ENCODE assay signal across 20 cellular contexts in genomic region chr10:12807982-12808613, GRCh38.
"Had no signal": no experiment of that assay in that cellular context is flagged by ENCODE, and none has a peak within 500 bp of the region (broad histone marks: within the 10 kb centered on the region; RNA-seq: fewer than 3 reads in every experiment).

No MANE protein-coding gene starts in this region.

- H3K27ac ChIP-seq: adrenal gland, foreskin keratinocyte, left lung, testis had no signal

- H3K4me3 ChIP-seq: adrenal gland, left lung, testis had no signal

- H3K9me3 Mint-ChIP-seq: activated naive CD4-positive, alpha-beta T cell treated with anti-CD3 and anti-CD28 coated beads, Interleukin-2, amount 50 U/mL, for 24 hours; effector memory CD8-positive, alpha-beta T cell had no signal

- H3K27me3 Mint-ChIP-seq: activated CD4-positive, alpha-beta T cell treated with anti-CD3 and anti-CD28 coated beads, Interleukin-2, amount 10 ng/mL, durations not matched to agents 7 days and 5 days; activated naive CD4-positive, alpha-beta T cell treated with anti-CD3 and anti-CD28 coated beads, Interleukin-2, amount 50 U/mL, for 24 hours; effector memory CD8-positive, alpha-beta T cell; naive thymus-derived CD8-positive, alpha-beta T cell had no signal

- H3K4me1 Mint-ChIP-seq: activated CD4-positive, alpha-beta T cell treated with anti-CD3 and anti-CD28 coated beads, Interleukin-2, amount 10 ng/mL, durations not matched to agents 7 days and 5 days; activated naive CD4-positive, alpha-beta T cell treated with anti-CD3 and anti-CD28 coated beads, Interleukin-2, amount 50 U/mL, for 24 hours; naive thymus-derived CD8-positive, alpha-beta T cell had no signal

- H3K27ac Mint-ChIP-seq: activated CD4-positive, alpha-beta T cell treated with anti-CD3 and anti-CD28 coated beads, Interleukin-2, amount 10 ng/mL, durations not matched to agents 7 days and 5 days; activated CD8-positive, alpha-beta T cell treated with anti-CD3 and anti-CD28 coated beads, Interleukin-2, amount 10 ng/mL, durations not matched to agents 7 days and 5 days; activated naive CD4-positive, alpha-beta T cell treated with anti-CD3 and anti-CD28 coated beads, Interleukin-2, amount 50 U/mL, for 24 hours; effector memory CD8-positive, alpha-beta T cell; naive thymus-derived CD8-positive, alpha-beta T cell had no signal

- H3K9me3 ChIP-seq: adrenal gland, left lung, testis had no signal

- H3K4me3 Mint-ChIP-seq: activated CD4-positive, alpha-beta T cell treated with anti-CD3 and anti-CD28 coated beads, Interleukin-2, amount 10 ng/mL, durations not matched to agents 7 days and 5 days; activated CD8-positive, alpha-beta T cell treated with anti-CD3 and anti-CD28 coated beads, Interleukin-2, amount 10 ng/mL, durations not matched to agents 7 days and 5 days; activated naive CD4-positive, alpha-beta T cell treated with anti-CD3 and anti-CD28 coated beads, Interleukin-2, amount 50 U/mL, for 24 hours; activated T-cell treated with anti-CD3 and anti-CD28 coated beads, Interleukin-2, amount 50 U/mL, for 4 hours; effector memory CD8-positive, alpha-beta T cell; naive thymus-derived CD8-positive, alpha-beta T cell had no signal

- H3K36me3 ChIP-seq: adrenal gland, left lung had no signal

- H3K27me3 ChIP-seq: adrenal gland, foreskin keratinocyte, left lung, testis had no signal

- DNase-seq: activated CD4-positive, alpha-beta T cell treated with anti-CD3 and anti-CD28 coated beads, Interleukin-2, amount 10 ng/mL, durations not matched to agents 7 days and 5 days; activated CD8-positive, alpha-beta memory T cell treated with anti-CD3 and anti-CD28 coated beads, Interleukin-2, amount 50 U/mL, for 4 hours; activated CD8-positive, alpha-beta T cell treated with anti-CD3 and anti-CD28 coated beads, Interleukin-2, amount 10 ng/mL, durations not matched to agents 7 days and 5 days; activated effector memory CD4-positive, alpha-beta T cell treated with anti-CD3 and anti-CD28 coated beads, Interleukin-2, amount 50 U/mL, for 16 hours; activated T-cell treated with anti-CD3 and anti-CD28 coated beads, Interleukin-2, amount 50 U/mL, for 4 hours; adrenal gland; effector memory CD8-positive, alpha-beta T cell; foreskin keratinocyte; hypothalamus; left lung; naive thymus-derived CD8-positive, alpha-beta T cell; nucleus accumbens; posterior cingulate gyrus; stimulated activated CD4-positive, alpha-beta T cell treated with anti-CD3 and anti-CD28 coated beads, Interleukin-15, amount 100 ng/mL, for 24 hours; stimulated activated CD4-positive, alpha-beta T cell treated with anti-CD3 and anti-CD28 coated beads, Interleukin-2, amount 100 ng/mL, for 48 hours; T-helper 1 cell; T-helper 9 cell; testis had no signal

- H3K4me1 ChIP-seq: adrenal gland, foreskin keratinocyte, left lung, testis had no signal

- ATAC-seq: activated CD4-positive, CD25-positive, alpha-beta regulatory T cell treated with anti-CD3 and anti-CD28 coated beads, Interleukin-2, amount 50 U/mL, for 24 hours; activated CD8-positive, alpha-beta T cell treated with anti-CD3 and anti-CD28 coated beads, Interleukin-2, amount 10 ng/mL, durations not matched to agents 7 days and 5 days; activated T-cell treated with anti-CD3 and anti-CD28 coated beads, Interleukin-2, amount 50 U/mL, for 4 hours; effector memory CD8-positive, alpha-beta T cell; left lung; naive thymus-derived CD8-positive, alpha-beta T cell had no signal
